ENCODE assay signal across 1 cellular context in the genomic region with DNA sequence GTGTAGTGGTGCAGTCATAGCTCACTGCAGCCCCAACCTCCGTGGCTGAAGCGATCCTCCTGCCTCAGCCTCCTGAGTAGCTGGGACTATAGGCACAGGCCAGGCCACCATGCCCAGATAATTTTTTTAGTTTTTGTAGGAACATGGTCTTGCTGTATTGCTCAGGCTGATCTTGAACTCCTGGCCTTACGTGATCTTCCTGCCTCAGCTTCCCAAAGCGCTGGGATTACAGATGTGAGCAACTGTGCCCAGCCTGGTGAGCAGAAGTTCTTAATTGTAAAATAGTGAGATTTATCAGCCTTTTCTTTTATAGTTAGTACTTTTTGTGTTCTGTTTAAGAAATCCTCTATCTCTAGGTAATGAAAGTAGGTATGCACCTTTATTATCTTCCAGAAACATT.
TF ChIP-seq lines count a peak whose summit lies in the region.

No MANE protein-coding gene starts in this region.

TF ChIP-seq in K562, 482 proteins besides CTCF, POLR2A, EP300 and RAD21:
- TF ChIP-seq MAFG (tag; conservative IDR thresholded peaks at IDR 0.05), result no peak
- TF ChIP-seq, protein P1, sequence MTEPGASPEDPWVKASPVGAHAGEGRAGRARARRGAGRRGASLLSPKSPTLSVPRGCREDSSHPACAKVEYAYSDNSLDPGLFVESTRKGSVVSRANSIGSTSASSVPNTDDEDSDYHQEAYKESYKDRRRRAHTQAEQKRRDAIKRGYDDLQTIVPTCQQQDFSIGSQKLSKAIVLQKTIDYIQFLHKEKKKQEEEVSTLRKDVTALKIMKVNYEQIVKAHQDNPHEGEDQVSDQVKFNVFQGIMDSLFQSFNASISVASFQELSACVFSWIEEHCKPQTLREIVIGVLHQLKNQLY (CRISPR knock-in tag; conservative IDR thresholded peaks at IDR 0.05), result peak in 1 of 2 experiments; percentile 94; a peak in 2 of 4 replicates
- no peak for TF ChIP-seq DIDO1 (tag; IDR thresholded peaks at IDR 0.05; ENCODE audit: low read depth)
- no peak for TF ChIP-seq ESRRA (IDR thresholded peaks at IDR 0.05; ENCODE audit: borderline replicate concordance, low read depth)
- no peak for TF ChIP-seq POLR3A (IDR thresholded peaks at IDR 0.05; ENCODE audit: borderline replicate concordance, extremely low read depth, insufficient read depth, insufficient read length)
- TF ChIP-seq FOXA3 (CRISPR knock-in tag; conservative IDR thresholded peaks at IDR 0.05 in 1 of 2, IDR thresholded peaks at IDR 0.05 in 1 of 2), result no peak
- TF ChIP-seq, protein P2, sequence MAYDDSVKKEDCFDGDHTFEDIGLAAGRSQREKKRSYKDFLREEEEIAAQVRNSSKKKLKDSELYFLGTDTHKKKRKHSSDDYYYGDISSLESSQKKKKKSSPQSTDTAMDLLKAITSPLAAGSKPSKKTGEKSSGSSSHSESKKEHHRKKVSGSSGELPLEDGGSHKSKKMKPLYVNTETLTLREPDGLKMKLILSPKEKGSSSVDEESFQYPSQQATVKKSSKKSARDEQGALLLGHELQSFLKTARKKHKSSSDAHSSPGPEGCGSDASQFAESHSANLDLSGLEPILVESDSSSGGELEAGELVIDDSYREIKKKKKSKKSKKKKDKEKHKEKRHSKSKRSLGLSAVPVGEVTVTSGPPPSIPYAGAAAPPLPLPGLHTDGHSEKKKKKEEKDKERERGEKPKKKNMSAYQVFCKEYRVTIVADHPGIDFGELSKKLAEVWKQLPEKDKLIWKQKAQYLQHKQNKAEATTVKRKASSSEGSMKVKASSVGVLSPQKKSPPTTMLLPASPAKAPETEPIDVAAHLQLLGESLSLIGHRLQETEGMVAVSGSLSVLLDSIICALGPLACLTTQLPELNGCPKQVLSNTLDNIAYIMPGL (CRISPR knock-in tag; IDR thresholded peaks at IDR 0.05), result 0 out of 2 replicates have a peak, but pooled peaks have one; percentile 66
- TF ChIP-seq FOXK1 (CRISPR knock-in tag; IDR thresholded peaks at IDR 0.05; ENCODE audit: borderline replicate concordance), result no peak
- no peak for TF ChIP-seq ZNF561 (CRISPR knock-in tag; conservative IDR thresholded peaks at IDR 0.05)
- TF ChIP-seq, protein P3, sequence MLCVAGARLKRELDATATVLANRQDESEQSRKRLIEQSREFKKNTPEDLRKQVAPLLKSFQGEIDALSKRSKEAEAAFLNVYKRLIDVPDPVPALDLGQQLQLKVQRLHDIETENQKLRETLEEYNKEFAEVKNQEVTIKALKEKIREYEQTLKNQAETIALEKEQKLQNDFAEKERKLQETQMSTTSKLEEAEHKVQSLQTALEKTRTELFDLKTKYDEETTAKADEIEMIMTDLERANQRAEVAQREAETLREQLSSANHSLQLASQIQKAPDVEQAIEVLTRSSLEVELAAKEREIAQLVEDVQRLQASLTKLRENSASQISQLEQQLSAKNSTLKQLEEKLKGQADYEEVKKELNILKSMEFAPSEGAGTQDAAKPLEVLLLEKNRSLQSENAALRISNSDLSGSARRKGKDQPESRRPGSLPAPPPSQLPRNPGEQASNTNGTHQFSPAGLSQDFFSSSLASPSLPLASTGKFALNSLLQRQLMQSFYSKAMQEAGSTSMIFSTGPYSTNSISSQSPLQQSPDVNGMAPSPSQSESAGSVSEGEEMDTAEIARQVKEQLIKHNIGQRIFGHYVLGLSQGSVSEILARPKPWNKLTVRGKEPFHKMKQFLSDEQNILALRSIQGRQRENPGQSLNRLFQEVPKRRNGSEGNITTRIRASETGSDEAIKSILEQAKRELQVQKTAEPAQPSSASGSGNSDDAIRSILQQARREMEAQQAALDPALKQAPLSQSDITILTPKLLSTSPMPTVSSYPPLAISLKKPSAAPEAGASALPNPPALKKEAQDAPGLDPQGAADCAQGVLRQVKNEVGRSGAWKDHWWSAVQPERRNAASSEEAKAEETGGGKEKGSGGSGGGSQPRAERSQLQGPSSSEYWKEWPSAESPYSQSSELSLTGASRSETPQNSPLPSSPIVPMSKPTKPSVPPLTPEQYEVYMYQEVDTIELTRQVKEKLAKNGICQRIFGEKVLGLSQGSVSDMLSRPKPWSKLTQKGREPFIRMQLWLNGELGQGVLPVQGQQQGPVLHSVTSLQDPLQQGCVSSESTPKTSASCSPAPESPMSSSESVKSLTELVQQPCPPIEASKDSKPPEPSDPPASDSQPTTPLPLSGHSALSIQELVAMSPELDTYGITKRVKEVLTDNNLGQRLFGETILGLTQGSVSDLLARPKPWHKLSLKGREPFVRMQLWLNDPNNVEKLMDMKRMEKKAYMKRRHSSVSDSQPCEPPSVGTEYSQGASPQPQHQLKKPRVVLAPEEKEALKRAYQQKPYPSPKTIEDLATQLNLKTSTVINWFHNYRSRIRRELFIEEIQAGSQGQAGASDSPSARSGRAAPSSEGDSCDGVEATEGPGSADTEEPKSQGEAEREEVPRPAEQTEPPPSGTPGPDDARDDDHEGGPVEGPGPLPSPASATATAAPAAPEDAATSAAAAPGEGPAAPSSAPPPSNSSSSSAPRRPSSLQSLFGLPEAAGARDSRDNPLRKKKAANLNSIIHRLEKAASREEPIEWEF (CRISPR knock-in tag; IDR thresholded peaks at IDR 0.05), result no peak
- TF ChIP-seq FOXJ2 (tag; IDR thresholded peaks at IDR 0.05), result no peak
